ENCODE assay signal across 26 cellular contexts in genomic region chr4:53852343-53852742, GRCh38.
A peak's percentile ranks its signal among the peaks of the same experiment; 100 is the strongest.
DNase-seq lines count a peak whose midpoint lies in the region; FAIRE-seq and TF ChIP-seq lines count a peak whose summit lies in the region.
"Had no signal": no experiment of that assay in that cellular context is flagged by ENCODE, and none has a peak within 500 bp of the region (broad histone marks: within the 10 kb centered on the region; RNA-seq: fewer than 3 reads in every experiment).

No MANE protein-coding gene starts in this region.

- no peak for TF ChIP-seq POLR2A in GM12892 (IDR thresholded peaks at IDR 0.05; ENCODE audit: low read depth, low read length)

- H3K27me3 ChIP-seq in BJ (ENCODE audit: control insufficient read depth, insufficient read depth, low read length): no peaks in the 10 kb centered on the region
- H3K27me3 ChIP-seq: gastrocnemius medialis had no signal

- peaks cover 54% of the 10 kb centered on the region for H3K4me1 Mint-ChIP-seq in nephron
- H3K4me1 Mint-ChIP-seq: stimulated activated naive CD8-positive, alpha-beta T cell treated with anti-CD3 and anti-CD28 coated beads, Interleukin-15, amount 100 ng/mL, for 72 hours had no signal

- DNase-seq in BJ (ENCODE audit: low read depth): peak; percentile 41
- peak; percentile 88 for DNase-seq in astrocyte of the spinal cord (ENCODE audit: low read depth, low spot score)
- peak; percentile 36 for DNase-seq in fibroblast of the conjunctiva (ENCODE audit: low read depth)
- DNase-seq in GM12892 (ENCODE audit: insufficient read length): no peak
- DNase-seq in SHP77 treated with DMSO at 0.1 percent for 48 hours (lab: John Stamatoyannopoulos, UW): no peak
- no peak for DNase-seq in activated CD4-positive, alpha-beta T cell treated with anti-CD3 and anti-CD28 coated beads, Interleukin-2, amount 50 U/mL, for 4 hours
- DNase-seq in DMS79 (lab: John Stamatoyannopoulos, UW): no peak
- DNase-seq: activated B cell treated with CpG ODN at 0.5 μM for 24 hours; activated CD8-positive, alpha-beta T cell treated with anti-CD3 and anti-CD28 coated beads for 36 hours; activated naive CD4-positive, alpha-beta T cell treated with Interleukin-2 at 50 U/mL for 16 hours; activated T-cell treated with anti-CD3 and anti-CD28 coated beads, Interleukin-2, amount 50 U/mL, for 1 hour; AML-193; DMS79 treated with DMSO at 0.1 percent for 48 hours; gastrocnemius medialis; midbrain; NCI-H1092 treated with DMSO at 0.1 percent for 48 hours; NCI-H2081; SK-N-SH; stimulated activated CD4-positive, alpha-beta T cell treated with anti-CD3 and anti-CD28 coated beads, Interleukin-4, amount 100 ng/mL, for 24 hours; stimulated activated naive CD8-positive, alpha-beta T cell treated with anti-CD3 and anti-CD28 coated beads, Interleukin-15, amount 100 ng/mL, for 72 hours; trophoblast cell had no signal

- POLR2A ChIA-PET in BJ (lab: Charles Lee): no interaction called here

- in situ Hi-C loops in astrocyte of the spinal cord (cut with HindIII; ENCODE audit: low sequenced_read_pairs): no loop called here

- H3K9me3 Mint-ChIP-seq in nephron: peaks cover 2% of the 10 kb centered on the region
- H3K9me3 Mint-ChIP-seq: activated B cell treated with CpG ODN at 0.5 μM for 24 hours; activated CD8-positive, alpha-beta T cell treated with anti-CD3 and anti-CD28 coated beads for 36 hours; stimulated activated naive CD8-positive, alpha-beta T cell treated with anti-CD3 and anti-CD28 coated beads, Interleukin-15, amount 100 ng/mL, for 72 hours; T-helper 2 cell treated with Interferon-gamma antibody and Interleukin-4, amounts not matched to agents 5 μg/mL and 100 μg/mL, for 36 hours had no signal

- H3K36me3 ChIP-seq in BJ (ENCODE audit: control insufficient read depth, insufficient read depth, low read length): no peaks in the 10 kb centered on the region
- H3K36me3 ChIP-seq: gastrocnemius medialis had no signal

- H3K4me3 ChIP-seq in BJ (ENCODE audit: low read depth, low read length) (no peak overlapping the region), astrocyte of the spinal cord (ENCODE audit: low read depth, low read length) (no peak overlapping the region)
- H3K4me3 ChIP-seq: coronary artery, gastrocnemius medialis had no signal

- no peak for FAIRE-seq in GM12892 (lab: Jason Lieb, UNC)
- FAIRE-seq: HepG2, RCC 7860 had no signal

- TF ChIP-seq CTCF in BJ (IDR thresholded peaks at IDR 0.05; ENCODE audit: insufficient read depth, low read depth, low read length) (no peak), astrocyte of the spinal cord (IDR thresholded peaks at IDR 0.05; ENCODE audit: low read depth, low read length) (no peak), nephron (IDR thresholded peaks at IDR 0.05; ENCODE audit: unreplicated experiment in 3 of 3) (no peak)

- no peak overlapping the region for H3K4me3 Mint-ChIP-seq in nephron
- H3K4me3 Mint-ChIP-seq: activated B cell treated with CpG ODN at 0.5 μM for 24 hours; activated CD8-positive, alpha-beta T cell treated with anti-CD3 and anti-CD28 coated beads for 36 hours; stimulated activated naive CD8-positive, alpha-beta T cell treated with anti-CD3 and anti-CD28 coated beads, Interleukin-15, amount 100 ng/mL, for 72 hours; T-helper 2 cell treated with Interferon-gamma antibody and Interleukin-4, amounts not matched to agents 5 μg/mL and 100 μg/mL, for 36 hours had no signal

- no peaks in the 10 kb centered on the region for H3K27me3 Mint-ChIP-seq in nephron (ENCODE audit: low read depth)
- H3K27me3 Mint-ChIP-seq: activated B cell treated with CpG ODN at 0.5 μM for 24 hours had no signal

- peak overlapping the region; percentile 28 to 81 (median 30) for H3K27ac Mint-ChIP-seq in nephron
- H3K27ac Mint-ChIP-seq: activated B cell treated with CpG ODN at 0.5 μM for 24 hours; activated CD8-positive, alpha-beta T cell treated with anti-CD3 and anti-CD28 coated beads for 36 hours; stimulated activated naive CD8-positive, alpha-beta T cell treated with anti-CD3 and anti-CD28 coated beads, Interleukin-15, amount 100 ng/mL, for 72 hours; T-helper 2 cell treated with Interferon-gamma antibody and Interleukin-4, amounts not matched to agents 5 μg/mL and 100 μg/mL, for 36 hours had no signal

- CTCF ChIA-PET in BJ (lab: Yijun Ruan, JAX): interaction anchor here (0.6 kb wide), 1 partner anchor 38 kb away, joined by 4 read pairs; no protein-coding TSS in a partner anchor

- no peaks in the 10 kb centered on the region for H3K36me3 Mint-ChIP-seq in nephron (ENCODE audit: low read depth)

Comparison
In these comparisons a context has a peak if more than half of its experiments do, and no peak if none do; other contexts are left out.
1. DNase-seq: peak in BJ (single experiment), astrocyte of the spinal cord (single experiment) and fibroblast of the conjunctiva (single experiment); none in GM12892 (single experiment), SHP77 treated with DMSO at 0.1 percent for 48 hours (single experiment), activated CD4-positive, alpha-beta T cell treated with anti-CD3 and anti-CD28 coated beads, Interleukin-2, amount 50 U/mL, for 4 hours (0 of 2) and DMS79 (single experiment).